Comparison of ENCODE assay signal across 38 cellular contexts in genomic region chr6:132690678-132691077, GRCh38. TPM values are rescaled to one million over a fixed set of nuclear protein-coding genes. Genes with fewer than 3 reads are reported as not detected.
"Had no signal": no experiment of that assay in that cellular context is flagged by ENCODE, and none has a peak within 500 bp of the region (broad histone marks: within the 10 kb centered on the region; RNA-seq: fewer than 3 reads in every experiment).

No MANE protein-coding gene starts in this region.

- H3K27ac Mint-ChIP-seq: activated B cell treated with CpG ODN at 0.5 μM for 24 hours; activated CD4-positive, alpha-beta memory T cell treated with anti-CD3 and anti-CD28 coated beads for 36 hours; activated CD4-positive, alpha-beta T cell treated with anti-CD3 and anti-CD28 coated beads, Interleukin-2, amount 10 ng/mL, durations not matched to agents 24 days and 14 days; activated CD8-positive, alpha-beta T cell treated with anti-CD3 and anti-CD28 coated beads for 36 hours; activated naive CD4-positive, alpha-beta T cell treated with anti-CD3 and anti-CD28 coated beads for 36 hours; activated naive CD4-positive, alpha-beta T cell treated with anti-CD3 and anti-CD28 coated beads, Interleukin-2, amount 50 U/mL, for 72 hours; activated naive CD8-positive, alpha-beta T cell treated with anti-CD3 and anti-CD28 coated beads for 36 hours; activated T-cell treated with anti-CD3 and anti-CD28 coated beads, Interleukin-2, amount 50 U/mL, for 72 hours; activated T-helper 1 cell treated with anti-CD3 and anti-CD28 coated beads, Interleukin-12 subunit alpha, Interleukin-12 subunit beta, Interleukin-2, Interleukin-4 antibody, amounts not matched to agents 30 ng/mL and 10 ng/mL and 1 ng/mL, durations not matched to agents 14 hours and 24 hours and 36 hours; activated T-helper 17 cell treated with anti-CD3 and anti-CD28 coated beads, Interleukin-2, amount 50 U/mL, for 72 hours; T-helper 2 cell treated with Interferon-gamma antibody and Interleukin-4, amounts not matched to agents 5 μg/mL and 100 μg/mL, for 36 hours had no signal

- H3K27ac ChIP-seq: adrenal gland, body of pancreas, brain microvascular endothelial cell, breast epithelium, VCaP had no signal

- ATAC-seq: activated CD8-positive, alpha-beta T cell treated with anti-CD3 and anti-CD28 coated beads for 36 hours; activated naive CD4-positive, alpha-beta T cell treated with anti-CD3 and anti-CD28 coated beads, Interleukin-2, amount 50 U/mL, for 72 hours; activated T-cell treated with anti-CD3 and anti-CD28 coated beads, Interleukin-2, amount 50 U/mL, for 4 hours; activated T-cell treated with anti-CD3 and anti-CD28 coated beads, Interleukin-2, amount 50 U/mL, for 72 hours; activated T-helper 17 cell treated with anti-CD3 and anti-CD28 coated beads, Interleukin-2, amount 50 U/mL, for 72 hours; body of pancreas had no signal

- H3K9me3 ChIP-seq: body of pancreas had no signal

- H3K36me3 ChIP-seq: adrenal gland, brain microvascular endothelial cell, breast epithelium had no signal

- H3K4me3 ChIP-seq: adrenal gland, body of pancreas, breast epithelium had no signal

- H3K27me3 ChIP-seq: adrenal gland, body of pancreas, brain microvascular endothelial cell, breast epithelium had no signal

- DNase-seq: activated B cell treated with CpG ODN at 0.5 μM for 24 hours; activated CD4-positive, alpha-beta memory T cell treated with anti-CD3 and anti-CD28 coated beads for 36 hours; activated CD4-positive, alpha-beta T cell treated with anti-CD3 and anti-CD28 coated beads for 4 hours; activated CD4-positive, alpha-beta T cell treated with anti-CD3 and anti-CD28 coated beads, Interleukin-2, amount 10 ng/mL, durations not matched to agents 24 days and 14 days; activated CD4-positive, alpha-beta T cell treated with anti-CD3 and anti-CD28 coated beads, Interleukin-2, amount 50 U/mL, for 1 hour; activated CD4-positive, alpha-beta T cell treated with anti-CD3 and anti-CD28 coated beads, Interleukin-2, amount 50 U/mL, for 4 hours; activated CD4-positive, CD25-positive, alpha-beta regulatory T cell treated with anti-CD3 and anti-CD28 coated beads, Interleukin-2, amount 50 U/mL, for 72 hours; activated CD8-positive, alpha-beta memory T cell treated with anti-CD3 and anti-CD28 coated beads, Interleukin-2, amount 50 U/mL, for 4 hours; activated CD8-positive, alpha-beta T cell treated with anti-CD3 and anti-CD28 coated beads for 36 hours; activated effector memory CD4-positive, alpha-beta T cell treated with anti-CD3 and anti-CD28 coated beads, Interleukin-2, amount 50 U/mL, for 16 hours; activated gamma-delta T cell treated with Interleukin-2 at 50 U/mL for 16 hours; activated naive CD4-positive, alpha-beta T cell; activated naive CD4-positive, alpha-beta T cell treated with anti-CD3 and anti-CD28 coated beads for 36 hours; activated naive CD4-positive, alpha-beta T cell treated with anti-CD3 and anti-CD28 coated beads, Interleukin-2, amount 50 U/mL, for 16 hours; activated naive CD8-positive, alpha-beta T cell treated with anti-CD3 and anti-CD28 coated beads for 36 hours; activated T-cell treated with anti-CD3 and anti-CD28 coated beads for 4 hours; activated T-cell treated with anti-CD3 and anti-CD28 coated beads, Interleukin-2, amount 50 U/mL, for 1 hour; activated T-cell treated with anti-CD3 and anti-CD28 coated beads, Interleukin-2, amount 50 U/mL, for 4 hours; activated T-cell treated with anti-CD3 and anti-CD28 coated beads, Interleukin-2, amount 50 U/mL, for 72 hours; adrenal gland; amniotic stem cell; aorta; body of pancreas; brain microvascular endothelial cell; central memory CD4-positive, alpha-beta T cell; T-helper 2 cell; T-helper 9 cell had no signal

- H3K4me3 Mint-ChIP-seq: activated B cell treated with CpG ODN at 0.5 μM for 24 hours; activated CD4-positive, alpha-beta memory T cell treated with anti-CD3 and anti-CD28 coated beads for 36 hours; activated CD4-positive, alpha-beta T cell treated with anti-CD3 and anti-CD28 coated beads, Interleukin-2, amount 10 ng/mL, durations not matched to agents 24 days and 14 days; activated CD8-positive, alpha-beta T cell treated with anti-CD3 and anti-CD28 coated beads for 36 hours; activated naive CD4-positive, alpha-beta T cell treated with anti-CD3 and anti-CD28 coated beads for 36 hours; activated naive CD8-positive, alpha-beta T cell treated with anti-CD3 and anti-CD28 coated beads for 36 hours; activated T-cell treated with anti-CD3 and anti-CD28 coated beads, Interleukin-2, amount 50 U/mL, for 4 hours; activated T-cell treated with anti-CD3 and anti-CD28 coated beads, Interleukin-2, amount 50 U/mL, for 72 hours; activated T-helper 1 cell treated with anti-CD3 and anti-CD28 coated beads, Interleukin-12 subunit alpha, Interleukin-12 subunit beta, Interleukin-2, Interleukin-4 antibody, amounts not matched to agents 30 ng/mL and 10 ng/mL and 1 ng/mL, durations not matched to agents 14 hours and 24 hours and 36 hours; activated T-helper 17 cell treated with anti-CD3 and anti-CD28 coated beads, Interleukin-2, amount 50 U/mL, for 72 hours; T-helper 2 cell treated with Interferon-gamma antibody and Interleukin-4, amounts not matched to agents 5 μg/mL and 100 μg/mL, for 36 hours had no signal

- H3K4me1 Mint-ChIP-seq: activated B cell treated with CpG ODN at 0.5 μM for 24 hours; activated CD4-positive, alpha-beta T cell treated with anti-CD3 and anti-CD28 coated beads, Interleukin-2, amount 10 ng/mL, durations not matched to agents 24 days and 14 days; activated naive CD8-positive, alpha-beta T cell treated with anti-CD3 and anti-CD28 coated beads for 36 hours; activated T-helper 17 cell treated with anti-CD3 and anti-CD28 coated beads, Interleukin-2, amount 50 U/mL, for 72 hours had no signal

- H3K4me1 ChIP-seq: breast epithelium had no signal

RNA-seq across cellular contexts. Expression of gene VNN1, which starts 23.2 kb away (rescaled TPM):
- total RNA-seq: activated CD4-positive, alpha-beta memory T cell treated with anti-CD3 and anti-CD28 coated beads for 36 hours; activated CD4-positive, alpha-beta T cell treated with anti-CD3 and anti-CD28 coated beads, Interleukin-2, amount 10 ng/mL, durations not matched to agents 24 days and 14 days; activated CD8-positive, alpha-beta memory T cell treated with anti-CD3 and anti-CD28 coated beads for 36 hours; activated CD8-positive, alpha-beta T cell treated with anti-CD3 and anti-CD28 coated beads for 36 hours; activated naive CD4-positive, alpha-beta T cell treated with anti-CD3 and anti-CD28 coated beads for 36 hours; activated naive CD4-positive, alpha-beta T cell treated with anti-CD3 and anti-CD28 coated beads, Interleukin-2, amount 50 U/mL, for 72 hours; activated naive CD8-positive, alpha-beta T cell treated with anti-CD3 and anti-CD28 coated beads for 36 hours; activated T-cell treated with anti-CD3 and anti-CD28 coated beads, Interleukin-2, amount 50 U/mL, for 4 hours; activated T-cell treated with anti-CD3 and anti-CD28 coated beads, Interleukin-2, amount 50 U/mL, for 72 hours; activated T-helper 1 cell treated with anti-CD3 and anti-CD28 coated beads, Interleukin-12 subunit alpha, Interleukin-12 subunit beta, Interleukin-2, Interleukin-4 antibody, amounts not matched to agents 30 ng/mL and 10 ng/mL and 1 ng/mL, durations not matched to agents 14 hours and 24 hours and 36 hours; activated T-helper 17 cell treated with anti-CD3 and anti-CD28 coated beads, Interleukin-2, amount 50 U/mL, for 72 hours; T-helper 1 cell treated with Interleukin-12 subunit alpha and Interleukin-12 subunit beta and Interleukin-4 antibody, amounts not matched to agents 30 ng/mL and 1 ng/mL, for 36 hours had no signal

RNA-seq across cellular contexts. Expression of gene TAAR1, which starts 31.7 kb away (rescaled TPM):
- total RNA-seq: activated B cell treated with CpG ODN at 0.5 μM for 24 hours; activated CD4-positive, alpha-beta memory T cell treated with anti-CD3 and anti-CD28 coated beads for 36 hours; activated CD4-positive, alpha-beta T cell treated with anti-CD3 and anti-CD28 coated beads, Interleukin-2, amount 10 ng/mL, durations not matched to agents 24 days and 14 days; activated CD8-positive, alpha-beta memory T cell treated with anti-CD3 and anti-CD28 coated beads for 36 hours; activated CD8-positive, alpha-beta T cell treated with anti-CD3 and anti-CD28 coated beads for 36 hours; activated naive CD4-positive, alpha-beta T cell treated with anti-CD3 and anti-CD28 coated beads for 36 hours; activated naive CD4-positive, alpha-beta T cell treated with anti-CD3 and anti-CD28 coated beads, Interleukin-2, amount 50 U/mL, for 72 hours; activated naive CD8-positive, alpha-beta T cell treated with anti-CD3 and anti-CD28 coated beads for 36 hours; activated T-cell treated with anti-CD3 and anti-CD28 coated beads, Interleukin-2, amount 50 U/mL, for 4 hours; activated T-cell treated with anti-CD3 and anti-CD28 coated beads, Interleukin-2, amount 50 U/mL, for 72 hours; activated T-helper 1 cell treated with anti-CD3 and anti-CD28 coated beads, Interleukin-12 subunit alpha, Interleukin-12 subunit beta, Interleukin-2, Interleukin-4 antibody, amounts not matched to agents 30 ng/mL and 10 ng/mL and 1 ng/mL, durations not matched to agents 14 hours and 24 hours and 36 hours; activated T-helper 17 cell treated with anti-CD3 and anti-CD28 coated beads, Interleukin-2, amount 50 U/mL, for 72 hours; adrenal gland; aorta; astrocyte; body of pancreas; breast epithelium; cardiac septum; cerebellum; T-helper 1 cell treated with Interleukin-12 subunit alpha and Interleukin-12 subunit beta and Interleukin-4 antibody, amounts not matched to agents 30 ng/mL and 1 ng/mL, for 36 hours had no signal
